8 cellular contexts compared by ENCODE assay signal in the genomic region with DNA sequence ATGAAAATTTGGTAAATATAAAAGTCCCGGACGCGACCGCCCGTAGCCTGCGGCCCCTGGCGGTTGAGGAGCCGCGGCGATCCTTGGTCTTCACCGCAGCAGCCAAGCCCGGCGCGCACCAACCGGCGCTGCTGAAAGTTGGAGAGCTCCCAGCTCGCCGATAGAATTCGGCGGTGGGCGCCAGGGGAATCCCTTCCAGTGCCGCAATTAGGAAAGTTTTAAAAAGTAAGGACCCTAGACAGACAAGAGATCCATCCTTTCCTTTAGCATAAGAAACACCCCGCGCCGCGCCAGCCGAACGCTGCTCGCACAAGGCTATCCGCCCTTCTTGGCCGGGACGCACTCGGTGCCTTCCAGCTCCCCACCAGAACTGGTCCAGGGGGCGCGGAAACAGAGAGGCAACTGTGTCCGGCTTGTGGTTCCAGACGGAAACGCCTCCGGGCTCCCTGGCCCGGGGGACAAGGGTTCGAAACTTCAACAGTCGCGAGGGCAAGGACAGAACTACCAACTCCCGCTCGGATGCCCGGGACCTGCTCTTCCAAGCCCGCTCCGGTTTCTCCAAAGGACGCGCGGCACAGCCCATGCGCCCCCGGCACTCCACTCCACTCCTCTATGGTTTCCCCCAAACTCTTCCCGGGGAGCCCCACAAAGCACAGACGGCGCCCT. TPM values are rescaled to one million over a fixed set of nuclear protein-coding genes. Genes with fewer than 3 reads are reported as not detected.
DNase-seq lines count a peak whose midpoint lies in the region; ATAC-seq and TF ChIP-seq lines count a peak whose summit lies in the region.

No MANE protein-coding gene starts in this region.

- no TSS peak for BruUV-seq in PC-9 (replicated peaks; lab: Mats Ljungman, UMichigan)

- peak overlapping the region; percentile 72 for H3K4me3 Mint-ChIP-seq in activated naive CD4-positive, alpha-beta T cell treated with anti-CD3 and anti-CD28 coated beads, Interleukin-2, amount 50 U/mL, for 24 hours
- H3K4me3 Mint-ChIP-seq in activated T-cell treated with anti-CD3 and anti-CD28 coated beads, Interleukin-2, amount 50 U/mL, for 4 hours = peak overlapping the region; percentile 76

- no peak overlapping the region for H3K4me2 ChIP-seq in PC-9

- no peak overlapping the region for H3K9ac ChIP-seq in HUES48 (ENCODE audit: low read depth, low read length)

- H3K27ac ChIP-seq in HUES48 (ENCODE audit: low read depth, low read length) (no peak overlapping the region), PC-9 (no peak overlapping the region)

- intact Hi-C loops in head of caudate nucleus (cut with DNase I) (no loop called here), PC-9 (cut with micrococcal nuclease; ENCODE audit: unreplicated experiment) (no loop called here)

- no peak for DNase-seq in activated naive CD4-positive, alpha-beta T cell (lab: John Stamatoyannopoulos, UW)
- no peak for DNase-seq in activated T-cell treated with anti-CD3 and anti-CD28 coated beads, Interleukin-2, amount 50 U/mL, for 4 hours
- DNase-seq in head of caudate nucleus = peak in 41 of 42 donors; percentile 13 to 76 (median 44)
- DNase-seq in omental fat pad (ENCODE audit: low spot score) = no peak
- no peak for DNase-seq in pons (ENCODE audit: low spot score)
- DNase-seq in PC-9 = no peak

- peaks cover 38% of the 10 kb centered on the region for H3K27me3 Mint-ChIP-seq in activated naive CD4-positive, alpha-beta T cell treated with anti-CD3 and anti-CD28 coated beads, Interleukin-2, amount 50 U/mL, for 24 hours
- H3K27me3 Mint-ChIP-seq in activated T-cell treated with anti-CD3 and anti-CD28 coated beads, Interleukin-2, amount 50 U/mL, for 4 hours (ENCODE audit: low read depth) = peaks cover 66% of the 10 kb centered on the region

- no peaks in the 10 kb centered on the region for H3K9me2 ChIP-seq in PC-9 (ENCODE audit: insufficient read depth)

- no peak overlapping the region for H2AFZ ChIP-seq in PC-9

- peaks cover 10% of the 10 kb centered on the region for H3K4me1 Mint-ChIP-seq in activated naive CD4-positive, alpha-beta T cell treated with anti-CD3 and anti-CD28 coated beads, Interleukin-2, amount 50 U/mL, for 24 hours
- peaks cover 15% of the 10 kb centered on the region for H3K4me1 Mint-ChIP-seq in activated T-cell treated with anti-CD3 and anti-CD28 coated beads, Interleukin-2, amount 50 U/mL, for 4 hours (ENCODE audit: low read depth)

- CTCF ChIA-PET in PC-9 (lab: Charles Lee) = no interaction called here

- H3K27me3 ChIP-seq in HUES48 (ENCODE audit: control insufficient read depth, insufficient read depth, low read length) (peaks cover 55% of the 10 kb centered on the region), PC-9 (ENCODE audit: insufficient read depth, low read depth) (peaks cover 30% of the 10 kb centered on the region; the same call in 1 of the 2 replicates)

- no peaks in the 10 kb centered on the region for H3F3A ChIP-seq in PC-9 (ENCODE audit: insufficient read depth, low read depth)

- H3K4me3 ChIP-seq in HUES48 (ENCODE audit: low read depth, low read length) (peak overlapping the region; percentile 64), PC-9 (no peak overlapping the region)

- no peaks in the 10 kb centered on the region for H4K20me1 ChIP-seq in PC-9 (ENCODE audit: insufficient read depth)

- H3K4me1 ChIP-seq in HUES48 (ENCODE audit: control insufficient read depth, insufficient read depth, low read length) (peaks cover 25% of the 10 kb centered on the region), PC-9 (replicated peaks; ENCODE audit: insufficient read depth) (no peaks in the 10 kb centered on the region)

- POLR2A ChIA-PET in PC-9 (lab: Charles Lee; ENCODE audit: unreplicated experiment) = no interaction called here

- no peaks in the 10 kb centered on the region for H3K9me3 ChIP-seq in HUES48 (ENCODE audit: control insufficient read depth, insufficient read depth, low read length)
- no peaks in the 10 kb centered on the region for H3K9me3 ChIP-seq in PC-9 (ENCODE audit: insufficient read depth, low read depth)

- no peak overlapping the region for H3K27ac Mint-ChIP-seq in activated naive CD4-positive, alpha-beta T cell treated with anti-CD3 and anti-CD28 coated beads, Interleukin-2, amount 50 U/mL, for 24 hours

- no peaks in the 10 kb centered on the region for H3K36me3 Mint-ChIP-seq in activated naive CD4-positive, alpha-beta T cell treated with anti-CD3 and anti-CD28 coated beads, Interleukin-2, amount 50 U/mL, for 24 hours
- no peaks in the 10 kb centered on the region for H3K36me3 Mint-ChIP-seq in activated T-cell treated with anti-CD3 and anti-CD28 coated beads, Interleukin-2, amount 50 U/mL, for 4 hours (ENCODE audit: insufficient read depth)

- TF ChIP-seq CTCF in omental fat pad (IDR thresholded peaks at IDR 0.05) (no peak), PC-9 (conservative IDR thresholded peaks at IDR 0.05) (no peak)

- H3K36me3 ChIP-seq in HUES48 (ENCODE audit: control insufficient read depth, insufficient read depth, low read length) = no peaks in the 10 kb centered on the region
- no peaks in the 10 kb centered on the region for H3K36me3 ChIP-seq in PC-9 (ENCODE audit: low read depth)

- H3K9me3 Mint-ChIP-seq in activated naive CD4-positive, alpha-beta T cell treated with anti-CD3 and anti-CD28 coated beads, Interleukin-2, amount 50 U/mL, for 24 hours = no peaks in the 10 kb centered on the region
- H3K9me3 Mint-ChIP-seq in activated T-cell treated with anti-CD3 and anti-CD28 coated beads, Interleukin-2, amount 50 U/mL, for 4 hours = no peaks in the 10 kb centered on the region

- no peaks in the 10 kb centered on the region for H3K79me2 ChIP-seq in PC-9 (ENCODE audit: low read depth)

- ATAC-seq in activated T-cell treated with anti-CD3 and anti-CD28 coated beads, Interleukin-2, amount 50 U/mL, for 4 hours = peak in 1 of 2 donors; percentile 12
- peak; percentile 59 for ATAC-seq in omental fat pad (ENCODE audit: low FRiP score)

RNA-seq across cellular contexts. Expression of a gene that starts 1.7 kb away (rescaled TPM):
- total RNA-seq in activated T-cell treated with anti-CD3 and anti-CD28 coated beads, Interleukin-2, amount 50 U/mL, for 4 hours = 1 to 10 TPM in 1 of 3 donors, under 1 TPM in 2; 0.46 to 1.5 (median 0.90) TPM
- total RNA-seq in omental fat pad = 1 to 10 TPM; 1.1 to 2.0 (median 1.5) TPM
- not detected in 2 replicates for total RNA-seq in PC-9 (2021)

Comparison
In these comparisons a context has a peak if more than half of its experiments do, and no peak if none do; other contexts are left out.
1. DNase-seq: peak in head of caudate nucleus (41 of 42); none in activated naive CD4-positive, alpha-beta T cell (0 of 4), activated T-cell treated with anti-CD3 and anti-CD28 coated beads, Interleukin-2, amount 50 U/mL, for 4 hours (single experiment), omental fat pad (single experiment), pons (single experiment) and PC-9 (0 of 2).